15 cellular contexts compared by ENCODE assay signal in genomic region chr6:158926429-158926828, GRCh38.
DNase-seq lines count a peak whose midpoint lies in the region; ATAC-seq, FAIRE-seq and TF ChIP-seq lines count a peak whose summit lies in the region.
"Had no signal": no experiment of that assay in that cellular context is flagged by ENCODE, and none has a peak within 500 bp of the region (broad histone marks: within the 10 kb centered on the region; RNA-seq: fewer than 3 reads in every experiment).

No MANE protein-coding gene starts in this region.

- TF ChIP-seq POLR2A in GM12891 (IDR thresholded peaks at IDR 0.05; ENCODE audit: low read depth, low read length), result no peak

- H3K4me3 ChIP-seq in MG63 (no peak overlapping the region), brain microvascular endothelial cell (ENCODE audit: low read depth, low read length) (no peak overlapping the region)
- H3K4me3 ChIP-seq: BLaER1, suprapubic skin had no signal

- no peak for ATAC-seq in GM21526 (IDR thresholded peaks at IDR 0.05; ENCODE audit: low FRiP score, unreplicated experiment)
- ATAC-seq in GM19455 (IDR thresholded peaks at IDR 0.05; ENCODE audit: unreplicated experiment), result no peak

- DNase-seq in ELR (ENCODE audit: low read depth) (peak; percentile 92), MG63 (peak; percentile 6), brain microvascular endothelial cell (peak; percentile 75), kidney tubule cell (ENCODE audit: low spot score) (peak; percentile 78), KG1 (lab: John Stamatoyannopoulos, UW) (no peak), GM12891 (ENCODE audit: insufficient read length, low spot score) (no peak)
- DNase-seq: activated CD4-positive, alpha-beta T cell treated with anti-CD3 and anti-CD28 coated beads for 48 hours; activated naive CD4-positive, alpha-beta T cell treated with Interleukin-2 at 50 U/mL for 16 hours; DMS53; endodermal cell; NCI-H1092 had no signal

- H3K27me3 ChIP-seq in MG63 (no peaks in the 10 kb centered on the region), brain microvascular endothelial cell (replicated peaks) (no peaks in the 10 kb centered on the region)
- H3K27me3 ChIP-seq: BLaER1, suprapubic skin had no signal

- FAIRE-seq in GM12891 (lab: Jason Lieb, UNC), result no peak

- TF ChIP-seq CTCF in brain microvascular endothelial cell (IDR thresholded peaks at IDR 0.05; ENCODE audit: low read depth, low read length, missing control alignments), result no peak

- in situ Hi-C loops in brain microvascular endothelial cell (cut with HindIII; ENCODE audit: low pct_ligation_motif_present, low sequenced_read_pairs), result no loop called here

- peak overlapping the region; percentile 68 for H3K27ac ChIP-seq in brain microvascular endothelial cell
- H3K27ac ChIP-seq: BLaER1, suprapubic skin had no signal

- no peaks in the 10 kb centered on the region for H3K9me3 ChIP-seq in MG63
- H3K9me3 ChIP-seq: BLaER1, suprapubic skin had no signal

- no peaks in the 10 kb centered on the region for H3K36me3 ChIP-seq in MG63
- no peaks in the 10 kb centered on the region for H3K36me3 ChIP-seq in brain microvascular endothelial cell (replicated peaks)
- H3K36me3 ChIP-seq: BLaER1, suprapubic skin had no signal

TF ChIP-seq in GM12891, 5 proteins besides CTCF, POLR2A, EP300 and RAD21:
- TF ChIP-seq SPI1 (IDR thresholded peaks at IDR 0.05; ENCODE audit: low read depth, low read length), result no peak
- no peak for TF ChIP-seq TAF1 (IDR thresholded peaks at IDR 0.05; ENCODE audit: low read depth, low read length)
- no peak for TF ChIP-seq POU2F2 (IDR thresholded peaks at IDR 0.05; ENCODE audit: low read depth, low read length)
- no peak for TF ChIP-seq POLR2AphosphoS5 (IDR thresholded peaks at IDR 0.05; ENCODE audit: low read depth, low read length)
- no peak for TF ChIP-seq PAX5 (IDR thresholded peaks at IDR 0.05; ENCODE audit: insufficient read depth, low read length, severe bottlenecking)

Comparison
In these comparisons a context has a peak if more than half of its experiments do, and no peak if none do; other contexts are left out.
1. DNase-seq: peak in ELR (single experiment), MG63 (single experiment), brain microvascular endothelial cell (single experiment) and kidney tubule cell (single experiment); none in KG1 (single experiment) and GM12891 (single experiment).